Comparison of ENCODE assay signal across 8 cellular contexts in genomic region chr3:23915537-23916108, GRCh38. TPM values are rescaled to one million over a fixed set of nuclear protein-coding genes. Genes with fewer than 3 reads are reported as not detected.
DNase-seq lines count a peak whose midpoint lies in the region; ATAC-seq and TF ChIP-seq lines count a peak whose summit lies in the region.

No MANE protein-coding gene starts in this region.

- H2AFZ ChIP-seq in SU-DHL-6 (ENCODE audit: low read depth, low read length, severe bottlenecking): no peak overlapping the region

- H3K27me3 ChIP-seq in heart left ventricle: no peaks in the 10 kb centered on the region
- H3K27me3 ChIP-seq in SU-DHL-6 (ENCODE audit: low read length): no peaks in the 10 kb centered on the region

- DNase-seq in heart left ventricle (no peak), Right ventricle myocardium inferior (ENCODE audit: missing footprints) (no peak), fibroblast of pulmonary artery (ENCODE audit: low read depth) (peak; percentile 67), retinal pigment epithelial cell (ENCODE audit: low read depth) (no peak), T-helper 9 cell (no peak), NCI-H226 (no peak)

- H3K4me3 ChIP-seq in heart left ventricle (peak overlapping the region in 10 of 12 donors; percentile 76 to 99 (median 85)), SU-DHL-6 (ENCODE audit: insufficient read depth, low read length, poor library complexity, severe bottlenecking) (peak overlapping the region; percentile 97), fibroblast of pulmonary artery (replicated peaks; ENCODE audit: low read depth, low read length) (peak overlapping the region; percentile 99), retinal pigment epithelial cell (ENCODE audit: low read length) (peak overlapping the region; percentile 72)

- 56 to 63% (median 61%) methylated on average over 7 of the region's 7 CpGs for WGBS in heart left ventricle, 4 donors

- peak overlapping the region; percentile 84 for H3K4me2 ChIP-seq in SU-DHL-6 (ENCODE audit: low read depth, low read length, poor library complexity, severe bottlenecking)

- TF ChIP-seq CTCF in heart left ventricle (IDR thresholded peaks at IDR 0.05) (no peak), SU-DHL-6 (IDR thresholded peaks at IDR 0.05; ENCODE audit: insufficient read depth, low read length, poor library complexity, severe bottlenecking) (no peak), fibroblast of pulmonary artery (IDR thresholded peaks at IDR 0.05; ENCODE audit: low read length, missing control alignments) (no peak), retinal pigment epithelial cell (conservative IDR thresholded peaks at IDR 0.05; ENCODE audit: low read depth, low read length) (no peak)

- peaks cover 0 to 35% (median 32%) of the 10 kb centered on the region in 9 donors for H3K36me3 ChIP-seq in heart left ventricle
- peaks cover 26% of the 10 kb centered on the region for H3K36me3 ChIP-seq in SU-DHL-6 (ENCODE audit: low read length)

- peaks cover 22% of the 10 kb centered on the region for H3K79me2 ChIP-seq in SU-DHL-6 (ENCODE audit: insufficient read depth, low read length)

- no peak for TF ChIP-seq POLR2A in heart left ventricle (IDR thresholded peaks at IDR 0.05)

- H3K9ac ChIP-seq in SU-DHL-6 (ENCODE audit: low read length): peak overlapping the region; percentile 83

- no peak for ATAC-seq in heart left ventricle
- no peak for ATAC-seq in Right ventricle myocardium inferior
- no peak for ATAC-seq in GM21515 (IDR thresholded peaks at IDR 0.05; ENCODE audit: unreplicated experiment)

- H3K27ac ChIP-seq in heart left ventricle: peak overlapping the region in 3 of 12 donors; percentile 94 to 96 (median 94)
- H3K27ac ChIP-seq in SU-DHL-6 (ENCODE audit: low read depth, low read length): no peak overlapping the region

- H3K9me3 ChIP-seq in heart left ventricle (no peaks in the 10 kb centered on the region), SU-DHL-6 (ENCODE audit: insufficient read depth, low read length) (no peaks in the 10 kb centered on the region)

- peaks cover 21% of the 10 kb centered on the region for H4K20me1 ChIP-seq in SU-DHL-6 (ENCODE audit: low read depth, low read length)

- intact Hi-C loops in heart left ventricle (cut with DNase I): loop anchor here in 3 of 10 donors (2.0 kb wide), 2 partner anchors 29 to 31 kb away; partner anchors contain the start of gene NR1D2 (in 2 of the 3)
- intact Hi-C loops in Right ventricle myocardium inferior (cut with DNase I): no loop called here

- H3F3A ChIP-seq in SU-DHL-6 (ENCODE audit: insufficient read depth): peaks cover 40% of the 10 kb centered on the region

- H3K9me2 ChIP-seq in SU-DHL-6 (replicated peaks; ENCODE audit: insufficient read depth, low read length): no peaks in the 10 kb centered on the region

- peaks cover 7 to 47% (median 25%) of the 10 kb centered on the region in 12 donors for H3K4me1 ChIP-seq in heart left ventricle

RNA-seq across cellular contexts. Expression of gene NKIRAS1, which starts 1.2 kb away (rescaled TPM):
- total RNA-seq in heart left ventricle (10 to 100 TPM; 15.2 to 23.2 (median 18.8) TPM), Right ventricle myocardium inferior (20.3 TPM)
- 10 to 100 TPM; 13.3 to 17.8 TPM for polyA plus RNA-seq in heart left ventricle

RNA-seq across cellular contexts. Expression of gene RPL15, which starts 1.3 kb away (rescaled TPM):
- total RNA-seq in heart left ventricle: 1,000 to 10,000 TPM in 4 of 9 donors, 100 to 1,000 TPM in 5; 834 to 1,126 (median 995) TPM
- 1,000 to 10,000 TPM; 1,262 to 3,123 TPM for polyA plus RNA-seq in heart left ventricle
- 1,001 TPM for total RNA-seq in Right ventricle myocardium inferior

RNA-seq across cellular contexts. Expression of gene NR1D2, which starts 29.5 kb away (rescaled TPM):
- total RNA-seq in heart left ventricle: 10 to 100 TPM; 16.2 to 62.1 (median 36.5) TPM
- polyA plus RNA-seq in heart left ventricle: 1 to 10 TPM; 5.6 to 7.5 TPM
- total RNA-seq in Right ventricle myocardium inferior: 44.5 TPM
